In genomic region chr1:67393240-67393639, GRCh38 we compare ENCODE assay signal across 17 cellular contexts. TPM values are rescaled to one million over a fixed set of nuclear protein-coding genes. Genes with fewer than 3 reads are reported as not detected.
DNase-seq lines count a peak whose midpoint lies in the region; ATAC-seq, FAIRE-seq and TF ChIP-seq lines count a peak whose summit lies in the region.
"Had no signal": no experiment of that assay in that cellular context is flagged by ENCODE, and none has a peak within 500 bp of the region (broad histone marks: within the 10 kb centered on the region; RNA-seq: fewer than 3 reads in every experiment).

No MANE protein-coding gene starts in this region.

- H3K9me3 ChIP-seq in mucosa of descending colon (no peaks in the 10 kb centered on the region), upper lobe of left lung (no peaks in the 10 kb centered on the region), thyroid gland (no peaks in the 10 kb centered on the region)
- H3K9me3 ChIP-seq: SK-N-SH had no signal

- no peak for TF ChIP-seq POLR2A in upper lobe of left lung (IDR thresholded peaks at IDR 0.05)
- no peak for TF ChIP-seq POLR2A in GM12891 (IDR thresholded peaks at IDR 0.05; ENCODE audit: low read depth, low read length)
- TF ChIP-seq POLR2A in thyroid gland (IDR thresholded peaks at IDR 0.05) = no peak

- TF ChIP-seq EP300 in upper lobe of left lung (IDR thresholded peaks at IDR 0.05) = no peak

- WGBS in upper lobe of left lung, 2 donors = 64 to 67% methylated on average over 10 to 12 of the region's 12 CpGs
- WGBS in thyroid gland, 2 donors = 66 to 82% methylated on average over 12 of the region's 12 CpGs

- H3K27ac Mint-ChIP-seq in activated naive CD4-positive, alpha-beta T cell treated with anti-CD3 and anti-CD28 coated beads, Interleukin-2, amount 50 U/mL, for 72 hours = peak overlapping the region; percentile 53 to 56
- H3K27ac Mint-ChIP-seq: activated naive CD4-positive, alpha-beta T cell treated with anti-CD3 and anti-CD28 coated beads for 36 hours; nephron; stimulated activated naive B cell treated with anti-CD40 and anti-IgM and Interleukin-4, amounts not matched to agents 10 μg/mL and 1 μg/mL and 100 μg/mL, for 72 hours had no signal

- no peaks in the 10 kb centered on the region for H3K27me3 ChIP-seq in upper lobe of left lung
- no peaks in the 10 kb centered on the region for H3K27me3 ChIP-seq in thyroid gland

- H3K4me1 ChIP-seq in mucosa of descending colon (ENCODE audit: low read depth) (no peaks in the 10 kb centered on the region), upper lobe of left lung (no peaks in the 10 kb centered on the region), thyroid gland (no peaks in the 10 kb centered on the region)

- H3K4me3 ChIP-seq in fibroblast of villous mesenchyme (ENCODE audit: low read depth, low read length) = no peak overlapping the region
- H3K4me3 ChIP-seq in mucosa of descending colon = no peak overlapping the region
- H3K4me3 ChIP-seq in upper lobe of left lung = no peak overlapping the region
- H3K4me3 ChIP-seq in coronary artery = no peak overlapping the region
- no peak overlapping the region for H3K4me3 ChIP-seq in thyroid gland (replicated peaks in 1 of 3)

- no peak for DNase-seq in activated naive CD4-positive, alpha-beta T cell treated with anti-CD3 and anti-CD28 coated beads, Interleukin-2, amount 50 U/mL, for 72 hours (ENCODE audit: low spot score in 2 of 2)
- DNase-seq in activated naive CD4-positive, alpha-beta T cell (lab: John Stamatoyannopoulos, UW) = no peak
- DNase-seq in fibroblast of villous mesenchyme (ENCODE audit: low read depth) (peak; percentile 86), mucosa of descending colon (peak; percentile 30 to 55 (median 31)), upper lobe of left lung (peak; percentile 15 to 22), GM12891 (ENCODE audit: insufficient read length, low spot score) (no peak), coronary artery (ENCODE audit: low spot score) (no peak), thyroid gland (no peak)
- DNase-seq: ACHN; activated naive CD4-positive, alpha-beta T cell treated with anti-CD3 and anti-CD28 coated beads for 36 hours; CD8-positive, alpha-beta memory T cell; effector CD8-positive, alpha-beta T cell; NCI-H1048; SK-N-SH; stimulated activated naive B cell treated with anti-CD40 and anti-IgM and Interleukin-4, amounts not matched to agents 10 μg/mL and 1 μg/mL and 100 μg/mL, for 72 hours had no signal

- H3K36me3 ChIP-seq in mucosa of descending colon (ENCODE audit: low read depth) (no peaks in the 10 kb centered on the region), upper lobe of left lung (no peaks in the 10 kb centered on the region), thyroid gland (no peaks in the 10 kb centered on the region)

- H3K27ac ChIP-seq in upper lobe of left lung = no peak overlapping the region
- H3K27ac ChIP-seq in coronary artery = no peak overlapping the region
- H3K27ac ChIP-seq in thyroid gland = no peak overlapping the region

- H3K36me3 Mint-ChIP-seq in activated naive CD4-positive, alpha-beta T cell treated with anti-CD3 and anti-CD28 coated beads, Interleukin-2, amount 50 U/mL, for 72 hours = peaks cover 52 to 60% of the 10 kb centered on the region in 2 donors

- no peak for FAIRE-seq in GM12891 (lab: Jason Lieb, UNC)

- intact Hi-C loops in mucosa of descending colon (cut with DNase I, micrococcal nuclease) (no loop called here), thyroid gland (cut with DNase I) (no loop called here)

- TF ChIP-seq CTCF in fibroblast of villous mesenchyme (IDR thresholded peaks at IDR 0.05; ENCODE audit: insufficient read depth, low read depth, low read length) (no peak), mucosa of descending colon (IDR thresholded peaks at IDR 0.05) (no peak), upper lobe of left lung (IDR thresholded peaks at IDR 0.05) (no peak), coronary artery (IDR thresholded peaks at IDR 0.05) (no peak), thyroid gland (IDR thresholded peaks at IDR 0.05) (no peak)

- no peaks in the 10 kb centered on the region for H3K9me3 Mint-ChIP-seq in activated naive CD4-positive, alpha-beta T cell treated with anti-CD3 and anti-CD28 coated beads, Interleukin-2, amount 50 U/mL, for 72 hours
- H3K9me3 Mint-ChIP-seq: activated naive CD4-positive, alpha-beta T cell treated with anti-CD3 and anti-CD28 coated beads for 36 hours; brain; CD8-positive, alpha-beta memory T cell; nephron; stimulated activated naive B cell treated with anti-CD40 and anti-IgM and Interleukin-4, amounts not matched to agents 10 μg/mL and 1 μg/mL and 100 μg/mL, for 72 hours had no signal

- ATAC-seq in activated naive CD4-positive, alpha-beta T cell treated with anti-CD3 and anti-CD28 coated beads, Interleukin-2, amount 50 U/mL, for 72 hours = peak in 1 of 2 donors; percentile 33
- ATAC-seq in mucosa of descending colon (peak; percentile 90), upper lobe of left lung (ENCODE audit: low FRiP score in 2 of 2) (no peak)
- ATAC-seq: stimulated activated naive B cell treated with anti-CD40 and anti-IgM and Interleukin-4, amounts not matched to agents 10 μg/mL and 1 μg/mL and 100 μg/mL, for 72 hours had no signal

TF ChIP-seq in GM12891, 5 proteins besides CTCF, POLR2A, EP300 and RAD21:
- TF ChIP-seq SPI1 (IDR thresholded peaks at IDR 0.05; ENCODE audit: low read depth, low read length) (no peak), POU2F2 (IDR thresholded peaks at IDR 0.05; ENCODE audit: low read depth, low read length) (no peak), TAF1 (IDR thresholded peaks at IDR 0.05; ENCODE audit: low read depth, low read length) (no peak), POLR2AphosphoS5 (IDR thresholded peaks at IDR 0.05; ENCODE audit: low read depth, low read length) (no peak), PAX5 (IDR thresholded peaks at IDR 0.05; ENCODE audit: insufficient read depth, low read length, severe bottlenecking) (no peak)

RNA-seq across cellular contexts. Expression of gene SERBP1, which starts 37.0 kb away (rescaled TPM):
- total RNA-seq in activated naive CD4-positive, alpha-beta T cell treated with anti-CD3 and anti-CD28 coated beads, Interleukin-2, amount 50 U/mL, for 72 hours = 100 to 1,000 TPM; 354 to 447 TPM
- 108 and 162 TPM in 2 replicates for total RNA-seq in fibroblast of villous mesenchyme
- total RNA-seq in mucosa of descending colon = 100 to 1,000 TPM; 134 to 160 (median 155) TPM
- total RNA-seq in upper lobe of left lung = 100 to 1,000 TPM in 5 of 6 donors, 10 to 100 TPM in 1; 93.2 to 199 (median 138) TPM
- 331 TPM for polyA plus RNA-seq in GM12891 (2012; ENCODE audit: low read depth, missing spikeins)
- 100 to 1,000 TPM; 185 to 218 (median 204) TPM for total RNA-seq in thyroid gland

Comparison
In these comparisons a context has a peak if more than half of its experiments do, and no peak if none do; other contexts are left out.
1. DNase-seq: peak in fibroblast of villous mesenchyme (single experiment), mucosa of descending colon (3 of 3) and upper lobe of left lung (2 of 2); none in activated naive CD4-positive, alpha-beta T cell treated with anti-CD3 and anti-CD28 coated beads, Interleukin-2, amount 50 U/mL, for 72 hours (0 of 2), activated naive CD4-positive, alpha-beta T cell (0 of 4), GM12891 (single experiment), coronary artery (single experiment) and thyroid gland (0 of 2).